ENCODE assay signal across 8 cellular contexts in genomic region chr18:63676526-63676925, GRCh38.
DNase-seq lines count a peak whose midpoint lies in the region; ATAC-seq lines count a peak whose summit lies in the region.

No MANE protein-coding gene starts in this region.

- ATAC-seq in GM21576 (IDR thresholded peaks at IDR 0.05; ENCODE audit: unreplicated experiment) (peak; percentile 95), HG03039 (IDR thresholded peaks at IDR 0.05; ENCODE audit: unreplicated experiment) (no peak)

- peak; percentile 49 for DNase-seq in ELR (ENCODE audit: low read depth)
- peak; percentile 42 for DNase-seq in NAMALWA (ENCODE audit: low spot score)
- DNase-seq in epithelial cell of prostate (ENCODE audit: low read depth, low spot score), result no peak
- no peak for DNase-seq in GDM1 (lab: John Stamatoyannopoulos, UW)
- no peak for DNase-seq in stimulated activated CD4-positive, alpha-beta T cell treated with anti-CD3 and anti-CD28 coated beads, Interleukin-15, amount 100 ng/mL, for 24 hours
- no peak for DNase-seq in NCI-H128 (lab: John Stamatoyannopoulos, UW; ENCODE audit: unreplicated experiment)

- peak overlapping the region; percentile 39 for H3K27ac ChIP-seq in epithelial cell of prostate

Comparison
In these comparisons a context has a peak if more than half of its experiments do, and no peak if none do; other contexts are left out.
1. DNase-seq: peak in ELR (single experiment) and NAMALWA (single experiment); none in epithelial cell of prostate (single experiment), GDM1 (single experiment), stimulated activated CD4-positive, alpha-beta T cell treated with anti-CD3 and anti-CD28 coated beads, Interleukin-15, amount 100 ng/mL, for 24 hours (single experiment) and NCI-H128 (single experiment).